Comparison of ENCODE assay signal across 15 cellular contexts in the genomic region with DNA sequence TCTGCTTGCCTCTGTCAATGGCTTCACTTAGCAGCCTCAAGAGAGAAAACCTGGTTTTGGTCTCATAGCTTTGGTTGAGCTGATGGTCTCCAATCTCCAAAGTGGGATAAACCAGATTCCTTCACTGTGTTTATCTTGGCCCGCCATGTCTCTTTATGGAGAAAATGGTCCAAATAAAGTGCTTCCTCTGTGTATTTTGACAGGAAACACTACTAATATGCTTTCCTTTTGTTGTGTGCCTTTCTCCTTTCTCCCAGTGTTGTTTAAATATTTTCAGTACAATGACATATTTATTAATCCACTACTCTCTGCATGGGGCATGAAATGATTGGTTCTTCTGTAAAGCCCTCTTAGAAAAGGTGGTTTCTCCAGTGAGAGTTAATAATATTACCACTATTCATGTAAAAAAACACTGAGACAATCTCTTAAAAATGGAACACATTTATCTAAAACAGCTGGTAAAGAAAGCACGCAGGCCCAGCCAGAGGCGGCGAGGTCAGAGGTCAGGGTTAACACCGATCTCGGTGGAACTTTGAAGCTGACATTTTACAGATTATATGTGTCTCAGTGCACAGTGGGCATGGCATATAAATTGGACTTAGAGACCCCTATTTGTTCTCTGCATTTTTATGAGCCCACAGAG.
"Had no signal": no experiment of that assay in that cellular context is flagged by ENCODE, and none has a peak within 500 bp of the region (broad histone marks: within the 10 kb centered on the region; RNA-seq: fewer than 3 reads in every experiment).

No MANE protein-coding gene starts in this region.

- H3K4me1 ChIP-seq: left ventricle myocardium inferior, right atrium auricular region, uterus had no signal

- ATAC-seq: activated naive CD4-positive, alpha-beta T cell treated with anti-CD3 and anti-CD28 coated beads, Interleukin-2, amount 50 U/mL, for 72 hours; heart left ventricle had no signal

- H3K9me3 Mint-ChIP-seq: activated naive CD4-positive, alpha-beta T cell treated with anti-CD3 and anti-CD28 coated beads, Interleukin-2, amount 50 U/mL, for 72 hours; activated T-helper 1 cell treated with anti-CD3 and anti-CD28 coated beads, Interleukin-12 subunit alpha, Interleukin-12 subunit beta, Interleukin-2, Interleukin-4 antibody, amounts not matched to agents 30 ng/mL and 10 ng/mL and 1 ng/mL, durations not matched to agents 14 hours and 24 hours and 36 hours; stimulated activated naive CD8-positive, alpha-beta T cell treated with anti-CD3 and anti-CD28 coated beads, Interleukin-15, Interleukin-2, amounts not matched to agents 100 ng/mL and 50 ng/mL, for 24 hours had no signal

- H3K36me3 ChIP-seq: heart left ventricle, left ventricle myocardium inferior, right atrium auricular region, tibial nerve, uterus had no signal

- H3K36me3 Mint-ChIP-seq: activated naive CD4-positive, alpha-beta T cell treated with anti-CD3 and anti-CD28 coated beads, Interleukin-2, amount 50 U/mL, for 72 hours had no signal

- H3K27me3 ChIP-seq: right atrium auricular region, tibial nerve, uterus had no signal

- H3K4me3 ChIP-seq: heart left ventricle, left ventricle myocardium inferior, right atrium auricular region, skin epidermis, tibial nerve, uterus had no signal

- H3K9me3 ChIP-seq: heart left ventricle, left ventricle myocardium inferior, right atrium auricular region, tibial nerve, uterus had no signal

- H3K27ac ChIP-seq: heart left ventricle, left ventricle myocardium inferior, right atrium auricular region, skin epidermis, tibial nerve, uterus had no signal

- H3K27ac Mint-ChIP-seq: activated naive CD4-positive, alpha-beta T cell treated with anti-CD3 and anti-CD28 coated beads, Interleukin-2, amount 50 U/mL, for 72 hours; activated T-helper 1 cell treated with anti-CD3 and anti-CD28 coated beads, Interleukin-12 subunit alpha, Interleukin-12 subunit beta, Interleukin-2, Interleukin-4 antibody, amounts not matched to agents 30 ng/mL and 10 ng/mL and 1 ng/mL, durations not matched to agents 14 hours and 24 hours and 36 hours; stimulated activated naive CD8-positive, alpha-beta T cell treated with anti-CD3 and anti-CD28 coated beads, Interleukin-15, Interleukin-2, amounts not matched to agents 100 ng/mL and 50 ng/mL, for 24 hours had no signal

- H3K4me3 Mint-ChIP-seq: activated T-helper 1 cell treated with anti-CD3 and anti-CD28 coated beads, Interleukin-12 subunit alpha, Interleukin-12 subunit beta, Interleukin-2, Interleukin-4 antibody, amounts not matched to agents 30 ng/mL and 10 ng/mL and 1 ng/mL, durations not matched to agents 14 hours and 24 hours and 36 hours; stimulated activated naive CD8-positive, alpha-beta T cell treated with anti-CD3 and anti-CD28 coated beads, Interleukin-15, Interleukin-2, amounts not matched to agents 100 ng/mL and 50 ng/mL, for 24 hours had no signal

- DNase-seq: activated CD4-positive, alpha-beta T cell treated with anti-CD3 and anti-CD28 coated beads, Interleukin-2, amount 50 U/mL, for 48 hours; activated gamma-delta T cell treated with Interleukin-2 at 50 U/mL for 16 hours; effector memory CD4-positive, alpha-beta T cell; foreskin melanocyte; heart left ventricle; kidney glomerular epithelial cell; left ventricle myocardium inferior; posterior cingulate gyrus; uterus had no signal
